Comparison of ENCODE assay signal across 8 cellular contexts in genomic region chr21:33325222-33326067, GRCh38.
DNase-seq lines count a peak whose midpoint lies in the region; ATAC-seq and TF ChIP-seq lines count a peak whose summit lies in the region.

No MANE protein-coding gene starts in this region.

- DNase-seq in AG09319 (ENCODE audit: extremely low read depth, low read depth) (peak; percentile 30), NCI-H526 treated with DMSO at 0.1 percent for 48 hours (lab: John Stamatoyannopoulos, UW) (peak; percentile 23), erythroblast (lab: John Stamatoyannopoulos, UW) (peak; percentile 73 to 82)
- DNase-seq in activated CD8-positive, alpha-beta memory T cell treated with anti-CD3 and anti-CD28 coated beads, Interleukin-2, amount 50 U/mL, for 24 hours (ENCODE audit: extremely low read depth) = peak; percentile 31
- peak; percentile 38 for DNase-seq in stimulated activated CD8-positive, alpha-beta memory T cell treated with anti-CD3 and anti-CD28 coated beads, Interleukin-7, amount 100 ng/mL, for 24 hours (ENCODE audit: low read depth)

- H3K9me3 ChIP-seq in muscle layer of colon (ENCODE audit: low read length) = no peaks in the 10 kb centered on the region

- no peak for TF ChIP-seq CTCF in AG09319 (IDR thresholded peaks at IDR 0.05; ENCODE audit: low read depth, low read length)

- peak; percentile 33 for ATAC-seq in GM18868 (IDR thresholded peaks at IDR 0.05; ENCODE audit: unreplicated experiment)
- peak; percentile 36 for ATAC-seq in HG03135 (IDR thresholded peaks at IDR 0.05; ENCODE audit: unreplicated experiment)

- peak overlapping the region; percentile 100 for H3K27ac ChIP-seq in muscle layer of colon (ENCODE audit: low read depth, low read length)

- H3K4me1 ChIP-seq in muscle layer of colon (ENCODE audit: insufficient read depth, low read length) = peaks cover 14% of the 10 kb centered on the region

- TF ChIP-seq POLR2A in erythroblast (IDR thresholded peaks at IDR 0.05; ENCODE audit: low read length) = peak; percentile 58

- H3K27me3 ChIP-seq in muscle layer of colon (ENCODE audit: control insufficient read depth in 1 of 2, insufficient read depth in 2 of 2, low read length in 2 of 2) = no peaks in the 10 kb centered on the region

- peak overlapping the region; percentile 84 for H3K9ac ChIP-seq in muscle layer of colon (ENCODE audit: low read length)

- H3K4me3 ChIP-seq in muscle layer of colon (ENCODE audit: low read depth in 1 of 2, low read length in 2 of 2) = peak overlapping the region; percentile 83 to 86

- H3K36me3 ChIP-seq in muscle layer of colon (ENCODE audit: insufficient read depth, low read length) = no peaks in the 10 kb centered on the region

Comparison
In these comparisons a context has a peak if more than half of its experiments do, and no peak if none do; other contexts are left out.
1. Peak in every context shown above with its lines: DNase-seq, ATAC-seq, H3K4me3 ChIP-seq and H3K27ac ChIP-seq.
2. DNase-seq: peak in every context shown above with its lines; median percentile 78 in erythroblast; 38 in stimulated activated CD8-positive, alpha-beta memory T cell treated with anti-CD3 and anti-CD28 coated beads, Interleukin-7, amount 100 ng/mL, for 24 hours; 31 in activated CD8-positive, alpha-beta memory T cell treated with anti-CD3 and anti-CD28 coated beads, Interleukin-2, amount 50 U/mL, for 24 hours; 30 in AG09319; 23 in NCI-H526 treated with DMSO at 0.1 percent for 48 hours.